16 cellular contexts compared by ENCODE assay signal in genomic region chr7:116547347-116547746, GRCh38. TPM values are rescaled to one million over a fixed set of nuclear protein-coding genes. Genes with fewer than 3 reads are reported as not detected.
DNase-seq lines count a peak whose midpoint lies in the region; ATAC-seq and TF ChIP-seq lines count a peak whose summit lies in the region.
"Had no signal": no experiment of that assay in that cellular context is flagged by ENCODE, and none has a peak within 500 bp of the region (broad histone marks: within the 10 kb centered on the region; RNA-seq: fewer than 3 reads in every experiment).

No MANE protein-coding gene starts in this region.

- peaks cover 12% of the 10 kb centered on the region for H3K27me3 Mint-ChIP-seq in activated CD8-positive, alpha-beta memory T cell treated with anti-CD3 and anti-CD28 coated beads, Interleukin-2, amount 10 ng/mL, durations not matched to agents 7 days and 5 days

- DNase-seq in A673 (ENCODE audit: low spot score): peak; percentile 77
- peak; percentile 80 for DNase-seq in HCEC 1CT
- DNase-seq in choroid plexus epithelial cell (ENCODE audit: low read depth): peak; percentile 40
- no peak for DNase-seq in NCI-H1436 (lab: John Stamatoyannopoulos, UW)
- DNase-seq in NCI-H1105 (lab: John Stamatoyannopoulos, UW): no peak
- no peak for DNase-seq in activated CD8-positive, alpha-beta memory T cell treated with anti-CD3 and anti-CD28 coated beads, Interleukin-2, amount 10 ng/mL, durations not matched to agents 7 days and 5 days
- no peak for DNase-seq in NCI-H187 treated with DMSO at 0.1 percent for 48 hours (lab: John Stamatoyannopoulos, UW)
- DNase-seq: ACHN; activated CD8-positive, alpha-beta memory T cell treated with anti-CD3 and anti-CD28 coated beads for 24 hours; caudate nucleus; Karpas-422; NCI-H2081; NCI-H82 had no signal

- TF ChIP-seq CTCF in A673 (conservative IDR thresholded peaks at IDR 0.05; ENCODE audit: low read depth, low read length) (no peak), choroid plexus epithelial cell (conservative IDR thresholded peaks at IDR 0.05; ENCODE audit: low read depth, low read length) (no peak)

- CTCF ChIA-PET in A673 (lab: Charles Lee): no interaction called here
- CTCF ChIA-PET in activated CD8-positive, alpha-beta memory T cell treated with anti-CD3 and anti-CD28 coated beads, Interleukin-2, amount 10 ng/mL, durations not matched to agents 7 days and 5 days (lab: Charles Lee): interaction anchor here (0.7 to 1.6 kb wide), 3 partner anchors 17 to 414 kb away, joined by 3 to 4 read pairs (median 3); no protein-coding TSS in a partner anchor

- intact Hi-C loops in A673 (cut with micrococcal nuclease; ENCODE audit: unreplicated experiment): no loop called here

- H3K9me3 ChIP-seq in A673 (ENCODE audit: low read depth, low read length, poor library complexity, severe bottlenecking): no peaks in the 10 kb centered on the region
- no peaks in the 10 kb centered on the region for H3K9me3 ChIP-seq in muscle layer of duodenum (ENCODE audit: control insufficient read depth in 1 of 2, low read length in 2 of 2)

- no peak overlapping the region for H3K4me3 ChIP-seq in A673 (ENCODE audit: low read depth, low read length, poor library complexity, severe bottlenecking)
- H3K4me3 ChIP-seq in choroid plexus epithelial cell (ENCODE audit: low read depth, low read length): no peak overlapping the region
- H3K4me3 ChIP-seq in muscle layer of duodenum (ENCODE audit: low read depth in 1 of 2, low read length in 2 of 2): no peak overlapping the region
- H3K4me3 ChIP-seq: neural progenitor cell had no signal

- POLR2A ChIA-PET in A673 (lab: Charles Lee; ENCODE audit: low non-redundant PET): no interaction called here

- no peaks in the 10 kb centered on the region for H3K36me3 Mint-ChIP-seq in activated CD8-positive, alpha-beta memory T cell treated with anti-CD3 and anti-CD28 coated beads, Interleukin-2, amount 10 ng/mL, durations not matched to agents 7 days and 5 days
- H3K36me3 Mint-ChIP-seq: neural progenitor cell had no signal

- H3K4me3 Mint-ChIP-seq in activated CD8-positive, alpha-beta memory T cell treated with anti-CD3 and anti-CD28 coated beads, Interleukin-2, amount 10 ng/mL, durations not matched to agents 7 days and 5 days: no peak overlapping the region
- H3K4me3 Mint-ChIP-seq: neural progenitor cell had no signal

- H3K4me1 Mint-ChIP-seq in activated CD8-positive, alpha-beta memory T cell treated with anti-CD3 and anti-CD28 coated beads, Interleukin-2, amount 10 ng/mL, durations not matched to agents 7 days and 5 days: no peaks in the 10 kb centered on the region
- H3K4me1 Mint-ChIP-seq: neural progenitor cell had no signal

- no peaks in the 10 kb centered on the region for H3K9me3 Mint-ChIP-seq in activated CD8-positive, alpha-beta memory T cell treated with anti-CD3 and anti-CD28 coated beads, Interleukin-2, amount 10 ng/mL, durations not matched to agents 7 days and 5 days (ENCODE audit: low read depth)
- H3K9me3 Mint-ChIP-seq: neural progenitor cell had no signal

- ATAC-seq in activated CD8-positive, alpha-beta memory T cell treated with anti-CD3 and anti-CD28 coated beads, Interleukin-2, amount 10 ng/mL, durations not matched to agents 7 days and 5 days: no peak

- H3K27ac ChIP-seq in A673 (ENCODE audit: low read depth, low read length, poor library complexity, severe bottlenecking): peak overlapping the region; percentile 48
- peak overlapping the region; percentile 41 for H3K27ac ChIP-seq in muscle layer of duodenum (ENCODE audit: low read length)
- H3K27ac ChIP-seq: HL-60, neural progenitor cell had no signal

- BruUV-seq in A673 (replicated peaks; lab: Mats Ljungman, UMichigan): no TSS peak

- H3K4me1 ChIP-seq in A673 (ENCODE audit: insufficient read depth, low read length, poor library complexity, severe bottlenecking): peaks cover 91% of the 10 kb centered on the region
- peaks cover 3 to 13% of the 10 kb centered on the region in 2 donors for H3K4me1 ChIP-seq in muscle layer of duodenum (ENCODE audit: control insufficient read depth in 1 of 2, insufficient read depth in 2 of 2, low read length in 2 of 2)
- H3K4me1 ChIP-seq: neural progenitor cell had no signal

- no peak overlapping the region for H3K27ac Mint-ChIP-seq in activated CD8-positive, alpha-beta memory T cell treated with anti-CD3 and anti-CD28 coated beads, Interleukin-2, amount 10 ng/mL, durations not matched to agents 7 days and 5 days
- H3K27ac Mint-ChIP-seq: neural progenitor cell had no signal

- H3K27me3 ChIP-seq in A673 (replicated peaks; ENCODE audit: insufficient read depth, low read depth, low read length, poor library complexity): no peaks in the 10 kb centered on the region
- H3K27me3 ChIP-seq in muscle layer of duodenum (ENCODE audit: low read depth, low read length): no peaks in the 10 kb centered on the region
- H3K27me3 ChIP-seq: neural progenitor cell had no signal

- H3K36me3 ChIP-seq in A673 (ENCODE audit: insufficient read depth, low read length, poor library complexity, severe bottlenecking) (peaks cover 98% of the 10 kb centered on the region), muscle layer of duodenum (ENCODE audit: control insufficient read depth in 1 of 2, insufficient read depth in 2 of 2, low read length in 2 of 2) (no peaks in the 10 kb centered on the region)
- H3K36me3 ChIP-seq: neural progenitor cell had no signal

RNA-seq across cellular contexts. Expression of gene CAV1, which starts 22.5 kb away (rescaled TPM):
- 1,757 and 2,074 TPM in 2 replicates for total RNA-seq in A673 (2021)
- under 1 TPM in 1 of 2 experiments, not detected in 1; 0.87 TPM for total RNA-seq in activated CD8-positive, alpha-beta memory T cell treated with anti-CD3 and anti-CD28 coated beads, Interleukin-2, amount 10 ng/mL, durations not matched to agents 7 days and 5 days

RNA-seq across cellular contexts. Expression of gene CAV2, which starts 47.8 kb away (rescaled TPM):
- total RNA-seq in A673 (2021): 265 and 286 TPM in 2 replicates
- total RNA-seq in activated CD8-positive, alpha-beta memory T cell treated with anti-CD3 and anti-CD28 coated beads, Interleukin-2, amount 10 ng/mL, durations not matched to agents 7 days and 5 days: under 1 TPM in 1 of 2 experiments, not detected in 1; 0.26 TPM

Comparison
In these comparisons a context has a peak if more than half of its experiments do, and no peak if none do; other contexts are left out.
1. DNase-seq: peak in A673 (single experiment), HCEC 1CT (single experiment) and choroid plexus epithelial cell (single experiment); none in NCI-H1436 (single experiment), NCI-H1105 (single experiment), activated CD8-positive, alpha-beta memory T cell treated with anti-CD3 and anti-CD28 coated beads, Interleukin-2, amount 10 ng/mL, durations not matched to agents 7 days and 5 days (single experiment) and NCI-H187 treated with DMSO at 0.1 percent for 48 hours (single experiment).
2. RNA of gene CAV1, which starts 22.5 kb away (total RNA-seq): 1,757 to 2,074 TPM in A673; 0.87 TPM in activated CD8-positive, alpha-beta memory T cell treated with anti-CD3 and anti-CD28 coated beads, Interleukin-2, amount 10 ng/mL, durations not matched to agents 7 days and 5 days; every median in the first group is over 100 times any median in the second.
3. RNA of gene CAV2, which starts 47.8 kb away (total RNA-seq): 265 to 286 TPM in A673; 0.26 TPM in activated CD8-positive, alpha-beta memory T cell treated with anti-CD3 and anti-CD28 coated beads, Interleukin-2, amount 10 ng/mL, durations not matched to agents 7 days and 5 days; every median in the first group is over 100 times any median in the second.